ENCODE assay signal across 1 cellular context in the genomic region with DNA sequence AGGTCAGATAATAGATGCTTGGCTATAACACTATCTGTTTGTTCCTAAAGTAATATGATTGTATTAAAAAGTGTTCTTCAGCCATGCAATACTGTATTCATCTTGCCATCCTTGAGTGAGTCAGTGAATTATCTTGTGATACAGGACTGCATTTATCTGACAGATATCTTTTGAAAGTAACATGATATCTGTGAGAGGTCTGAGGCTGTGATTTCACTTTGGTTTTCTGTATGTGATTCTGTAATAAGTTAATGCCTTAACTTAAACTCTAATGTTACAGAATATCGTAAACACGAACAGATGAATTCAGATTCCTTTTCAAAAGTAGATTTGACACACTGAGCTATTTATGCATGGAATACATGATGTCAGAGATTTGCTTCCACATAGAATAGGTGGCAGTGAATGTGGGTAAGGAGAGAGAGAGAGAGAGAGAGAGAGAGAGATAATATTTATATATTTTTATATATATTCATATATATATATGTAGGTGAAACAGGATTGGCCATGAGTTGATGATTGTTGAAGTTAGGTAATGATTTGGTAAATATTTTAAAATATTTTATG.
TF ChIP-seq lines count a peak whose summit lies in the region.

No MANE protein-coding gene starts in this region.

TF ChIP-seq in SK-N-SH, 30 proteins besides CTCF, POLR2A, EP300 and RAD21 (continued from another document):
- TF ChIP-seq TCF12 (IDR thresholded peaks at IDR 0.05) (peak; percentile 33; the same call in 1 of the 2 replicates), FOXM1 (IDR thresholded peaks at IDR 0.05; ENCODE audit: low read depth) (no peak), NRF1 (IDR thresholded peaks at IDR 0.05; ENCODE audit: low read depth, low read length) (no peak), MEF2A (IDR thresholded peaks at IDR 0.05; ENCODE audit: borderline replicate concordance, low read depth) (no peak), CHD2 (IDR thresholded peaks at IDR 0.05; ENCODE audit: low read length, partially characterized antibody) (no peak), ELF1 (IDR thresholded peaks at IDR 0.05) (no peak), SMC3 (IDR thresholded peaks at IDR 0.05; ENCODE audit: low read depth, low read length) (no peak), SIN3A (IDR thresholded peaks at IDR 0.05; ENCODE audit: borderline replicate concordance, low read depth, low read length) (no peak), RFX5 (IDR thresholded peaks at IDR 0.05; ENCODE audit: low read length) (no peak), TAF1 (IDR thresholded peaks at IDR 0.05; ENCODE audit: borderline replicate concordance, low read depth, low read length) (no peak), FOSL2 (IDR thresholded peaks at IDR 0.05; ENCODE audit: borderline replicate concordance, low read depth) (no peak), JUND (IDR thresholded peaks at IDR 0.05) (peak; percentile 27; the same call in 1 of the 2 replicates), RCOR1 (IDR thresholded peaks at IDR 0.05; ENCODE audit: low read length) (no peak), GABPA (IDR thresholded peaks at IDR 0.05; ENCODE audit: low read depth) (no peak), NFIC (IDR thresholded peaks at IDR 0.05; ENCODE audit: borderline replicate concordance) (no peak), POLR2AphosphoS5 (IDR thresholded peaks at IDR 0.05; ENCODE audit: low read depth, low read length) (no peak), GATA2 (CRISPR knock-in tag; IDR thresholded peaks at IDR 0.05) (no peak), YY1 (IDR thresholded peaks at IDR 0.05; ENCODE audit: low read depth) (no peak)
- TF ChIP-seq, protein P1, sequence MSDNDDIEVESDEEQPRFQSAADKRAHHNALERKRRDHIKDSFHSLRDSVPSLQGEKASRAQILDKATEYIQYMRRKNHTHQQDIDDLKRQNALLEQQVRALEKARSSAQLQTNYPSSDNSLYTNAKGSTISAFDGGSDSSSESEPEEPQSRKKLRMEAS (IDR thresholded peaks at IDR 0.05; ENCODE audit: low read depth), result no peak
- TF ChIP-seq, protein P2, sequence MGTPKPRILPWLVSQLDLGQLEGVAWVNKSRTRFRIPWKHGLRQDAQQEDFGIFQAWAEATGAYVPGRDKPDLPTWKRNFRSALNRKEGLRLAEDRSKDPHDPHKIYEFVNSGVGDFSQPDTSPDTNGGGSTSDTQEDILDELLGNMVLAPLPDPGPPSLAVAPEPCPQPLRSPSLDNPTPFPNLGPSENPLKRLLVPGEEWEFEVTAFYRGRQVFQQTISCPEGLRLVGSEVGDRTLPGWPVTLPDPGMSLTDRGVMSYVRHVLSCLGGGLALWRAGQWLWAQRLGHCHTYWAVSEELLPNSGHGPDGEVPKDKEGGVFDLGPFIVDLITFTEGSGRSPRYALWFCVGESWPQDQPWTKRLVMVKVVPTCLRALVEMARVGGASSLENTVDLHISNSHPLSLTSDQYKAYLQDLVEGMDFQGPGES (IDR thresholded peaks at IDR 0.05; ENCODE audit: low read depth, low read length), result no peak
- TF ChIP-seq, protein P3, sequence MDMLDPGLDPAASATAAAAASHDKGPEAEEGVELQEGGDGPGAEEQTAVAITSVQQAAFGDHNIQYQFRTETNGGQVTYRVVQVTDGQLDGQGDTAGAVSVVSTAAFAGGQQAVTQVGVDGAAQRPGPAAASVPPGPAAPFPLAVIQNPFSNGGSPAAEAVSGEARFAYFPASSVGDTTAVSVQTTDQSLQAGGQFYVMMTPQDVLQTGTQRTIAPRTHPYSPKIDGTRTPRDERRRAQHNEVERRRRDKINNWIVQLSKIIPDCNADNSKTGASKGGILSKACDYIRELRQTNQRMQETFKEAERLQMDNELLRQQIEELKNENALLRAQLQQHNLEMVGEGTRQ (IDR thresholded peaks at IDR 0.05; ENCODE audit: borderline replicate concordance, low read depth, low read length), result no peak
- TF ChIP-seq, protein P4, sequence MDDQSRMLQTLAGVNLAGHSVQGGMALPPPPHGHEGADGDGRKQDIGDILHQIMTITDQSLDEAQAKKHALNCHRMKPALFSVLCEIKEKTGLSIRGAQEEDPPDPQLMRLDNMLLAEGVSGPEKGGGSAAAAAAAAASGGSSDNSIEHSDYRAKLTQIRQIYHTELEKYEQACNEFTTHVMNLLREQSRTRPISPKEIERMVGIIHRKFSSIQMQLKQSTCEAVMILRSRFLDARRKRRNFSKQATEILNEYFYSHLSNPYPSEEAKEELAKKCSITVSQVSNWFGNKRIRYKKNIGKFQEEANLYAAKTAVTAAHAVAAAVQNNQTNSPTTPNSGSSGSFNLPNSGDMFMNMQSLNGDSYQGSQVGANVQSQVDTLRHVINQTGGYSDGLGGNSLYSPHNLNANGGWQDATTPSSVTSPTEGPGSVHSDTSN (IDR thresholded peaks at IDR 0.05), result peak; percentile 27; the same call in 1 of the 2 replicates
- TF ChIP-seq, protein P5, sequence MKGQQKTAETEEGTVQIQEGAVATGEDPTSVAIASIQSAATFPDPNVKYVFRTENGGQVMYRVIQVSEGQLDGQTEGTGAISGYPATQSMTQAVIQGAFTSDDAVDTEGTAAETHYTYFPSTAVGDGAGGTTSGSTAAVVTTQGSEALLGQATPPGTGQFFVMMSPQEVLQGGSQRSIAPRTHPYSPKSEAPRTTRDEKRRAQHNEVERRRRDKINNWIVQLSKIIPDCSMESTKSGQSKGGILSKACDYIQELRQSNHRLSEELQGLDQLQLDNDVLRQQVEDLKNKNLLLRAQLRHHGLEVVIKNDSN (IDR thresholded peaks at IDR 0.05; ENCODE audit: borderline replicate concordance, low read depth), result no peak
